Comparison of ENCODE assay signal across 8 cellular contexts in the genomic region with DNA sequence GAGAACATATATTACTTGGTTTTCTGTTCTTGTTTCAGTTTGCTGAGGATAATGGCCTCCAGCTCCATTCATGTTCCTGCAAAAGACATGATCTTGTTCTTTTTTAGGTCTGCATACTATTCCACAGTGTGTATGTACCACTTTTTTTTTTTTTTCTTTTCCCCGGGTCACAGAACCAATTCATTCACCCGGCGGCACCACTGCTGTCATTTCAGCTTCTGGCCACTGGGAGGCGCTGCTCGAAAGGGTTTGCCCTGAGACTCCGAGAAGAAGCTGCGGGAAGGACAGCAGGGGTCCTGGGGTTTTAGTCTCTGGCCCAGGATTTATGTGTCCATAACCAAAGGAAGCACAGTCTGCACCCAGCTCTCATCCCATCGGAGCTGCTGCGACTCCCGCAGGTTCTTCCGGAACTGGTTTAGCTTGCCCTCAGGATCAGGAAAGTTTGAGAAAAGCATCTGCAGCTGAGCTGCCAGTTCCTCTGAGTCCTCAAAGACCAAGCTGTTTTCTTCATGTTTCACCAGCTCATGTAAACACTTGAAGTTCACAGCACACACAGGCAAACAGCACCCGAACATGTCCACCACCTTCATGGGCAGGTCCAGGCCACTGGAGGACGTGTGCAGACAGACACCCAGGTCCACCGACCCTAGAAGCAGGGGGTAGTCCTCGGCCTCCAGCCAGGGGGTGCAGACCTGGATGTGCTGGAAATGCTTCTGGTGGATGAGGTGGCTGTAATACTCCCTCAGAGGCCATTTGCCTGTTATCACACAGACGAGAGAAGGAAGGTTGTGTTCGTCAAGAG.
DNase-seq lines count a peak whose midpoint lies in the region; TF ChIP-seq lines count a peak whose summit lies in the region.
"Not testable (repeated sequence)": the region's sequence is repeated elsewhere in the genome, so short reads cannot be mapped to it uniquely, and the experiment has no call there.

No MANE protein-coding gene starts in this region.

- TF ChIP-seq EP300 in stomach (IDR thresholded peaks at IDR 0.05), result not testable (repeated sequence)

- peak; percentile 93 for TF ChIP-seq CTCF in Calu3 (IDR thresholded peaks at IDR 0.05; ENCODE audit: unreplicated experiment)
- peak; percentile 68 for TF ChIP-seq CTCF in coronary artery (IDR thresholded peaks at IDR 0.05)
- peak in 5 of 7 experiments; percentile 13 to 61 (median 39) for TF ChIP-seq CTCF in stomach (IDR thresholded peaks at IDR 0.05)

- H3K36me3 ChIP-seq in rectal smooth muscle tissue (ENCODE audit: control insufficient read depth, insufficient read depth, low read length); stomach: not testable (repeated sequence)

- 44 to 50% (median 45%) methylated on average over 17 of the region's 17 CpGs for WGBS in stomach, 5 donors

- CTCF ChIA-PET in Calu3 (lab: Charles Lee), result interaction anchor here (0.7 to 1.6 kb wide), 28 partner anchors 8 to 1492 kb away, joined by 3 to 7 read pairs (median 3); no protein-coding TSS in a partner anchor

- not testable (repeated sequence) for H3K27ac ChIP-seq in coronary artery; rectal smooth muscle tissue (ENCODE audit: low read depth, low read length); stomach

- H3K9me3 ChIP-seq in stomach, result not testable (repeated sequence)

- H3K9me3 Mint-ChIP-seq in Calu3 (ENCODE audit: low read depth, unreplicated experiment); activated T-cell treated with anti-CD3 and anti-CD28 coated beads, Interleukin-2, amount 50 U/mL, for 24 hours; immature natural killer cell: not testable (repeated sequence)

- not testable (repeated sequence) for H3K36me3 Mint-ChIP-seq in Calu3 (ENCODE audit: insufficient read depth, unreplicated experiment); activated T-cell treated with anti-CD3 and anti-CD28 coated beads, Interleukin-2, amount 50 U/mL, for 24 hours (ENCODE audit: low read depth); immature natural killer cell

- H3K4me3 Mint-ChIP-seq in Calu3 (ENCODE audit: low read depth, unreplicated experiment); activated T-cell treated with anti-CD3 and anti-CD28 coated beads, Interleukin-2, amount 50 U/mL, for 24 hours; immature natural killer cell: not testable (repeated sequence)

- DNase-seq in Calu3 (peak; percentile 73), KG1 (lab: John Stamatoyannopoulos, UW) (peak; percentile 9), T follicular helper cell (ENCODE audit: low read depth) (peak; percentile 20), immature natural killer cell (peak in 2 of 3 donors; percentile 16 to 20), stomach (peak; percentile 52)
- DNase-seq in activated T-cell treated with anti-CD3 and anti-CD28 coated beads, Interleukin-2, amount 50 U/mL, for 24 hours, result peak; percentile 72
- DNase-seq in coronary artery (ENCODE audit: low spot score), result not testable (repeated sequence)

- TF ChIP-seq POLR2A in stomach (IDR thresholded peaks at IDR 0.05), result not testable (repeated sequence)

- not testable (repeated sequence) for H3K4me1 Mint-ChIP-seq in Calu3 (ENCODE audit: low read depth, unreplicated experiment); activated T-cell treated with anti-CD3 and anti-CD28 coated beads, Interleukin-2, amount 50 U/mL, for 24 hours (ENCODE audit: low read depth); immature natural killer cell

- not testable (repeated sequence) for BruUV-seq in Calu3 (replicated peaks; lab: Mats Ljungman, UMichigan)

- H3K27me3 Mint-ChIP-seq in Calu3 (ENCODE audit: unreplicated experiment), result peaks cover 23% of the 10 kb centered on the region
- peaks cover 16% of the 10 kb centered on the region for H3K27me3 Mint-ChIP-seq in activated T-cell treated with anti-CD3 and anti-CD28 coated beads, Interleukin-2, amount 50 U/mL, for 24 hours
- H3K27me3 Mint-ChIP-seq in immature natural killer cell (ENCODE audit: low read depth in 3 of 3), result not testable (repeated sequence)

- not testable (repeated sequence) for H3K27me3 ChIP-seq in rectal smooth muscle tissue (ENCODE audit: control insufficient read depth, insufficient read depth, low read length); stomach

- H3K9ac ChIP-seq in rectal smooth muscle tissue (ENCODE audit: low read length), result peak overlapping the region; percentile 30

- H3K4me3 ChIP-seq in coronary artery, result peak overlapping the region; percentile 38
- H3K4me3 ChIP-seq in rectal smooth muscle tissue (ENCODE audit: low read length); stomach: not testable (repeated sequence)

- not testable (repeated sequence) for H3K27ac Mint-ChIP-seq in Calu3 (ENCODE audit: unreplicated experiment); activated T-cell treated with anti-CD3 and anti-CD28 coated beads, Interleukin-2, amount 50 U/mL, for 24 hours; immature natural killer cell

- intact Hi-C loops in Calu3 (cut with micrococcal nuclease; ENCODE audit: unreplicated experiment); stomach (cut with DNase I; ENCODE audit: low total_unique reads): not testable (repeated sequence)

- H3K4me1 ChIP-seq in rectal smooth muscle tissue (ENCODE audit: control insufficient read depth, insufficient read depth, low read length); stomach: not testable (repeated sequence)

Comparison
In these comparisons a context has a peak if more than half of its experiments do, and no peak if none do; other contexts are left out.
1. CTCF ChIP-seq: peak in every context shown above with its lines; median percentile 93 in Calu3; 68 in coronary artery; 39 in stomach.